7 cellular contexts compared by ENCODE assay signal in genomic region chr10:77036993-77037734, GRCh38.
DNase-seq lines count a peak whose midpoint lies in the region; ATAC-seq, FAIRE-seq and TF ChIP-seq lines count a peak whose summit lies in the region.

No MANE protein-coding gene starts in this region.

- TF ChIP-seq POLR2A in K562 (conservative IDR thresholded peaks at IDR 0.05), result no peak

- H3K27ac Mint-ChIP-seq in neural progenitor cell, result no peak overlapping the region

- H3K79me2 ChIP-seq in K562 (ENCODE audit: control insufficient read depth, insufficient read depth, low read length) (no peaks in the 10 kb centered on the region), neural progenitor cell (ENCODE audit: low read depth) (no peaks in the 10 kb centered on the region)

- WGBS in K562 (ENCODE audit: insufficient coverage, low coverage, missing lambda C conversion rate), result 5% methylated on average over 6 of the region's 6 CpGs

- H3K4me1 ChIP-seq in K562 (replicated peaks in 1 of 2; ENCODE audit: control insufficient read depth in 2 of 2, insufficient read depth in 2 of 2, low read length in 2 of 2), result no peaks in the 10 kb centered on the region
- H3K4me1 ChIP-seq in neural progenitor cell, result peaks cover 10% of the 10 kb centered on the region

- no peaks in the 10 kb centered on the region for H3K9me1 ChIP-seq in K562 (ENCODE audit: control insufficient read depth, insufficient read depth, low read length)

- no peak overlapping the region for H3K4me2 ChIP-seq in K562 (ENCODE audit: insufficient read depth, low read length)
- H3K4me2 ChIP-seq in neural progenitor cell, result peak overlapping the region; percentile 55

- no peaks in the 10 kb centered on the region for H3K9me3 Mint-ChIP-seq in neural progenitor cell

- TF ChIP-seq EP300 in K562 (IDR thresholded peaks at IDR 0.05; ENCODE audit: low read length), result no peak

- no peak overlapping the region for H2AFZ ChIP-seq in K562 (ENCODE audit: low read depth, low read length)
- peak overlapping the region; percentile 88 for H2AFZ ChIP-seq in neural progenitor cell (replicated peaks)

- TF ChIP-seq RAD21 in K562 (CRISPR knock-in tag; conservative IDR thresholded peaks at IDR 0.05 in 1 of 2, IDR thresholded peaks at IDR 0.05 in 1 of 2), result no peak

- no peak overlapping the region for H3K4me3 ChIP-seq in K562
- no peak overlapping the region for H3K4me3 ChIP-seq in neural progenitor cell

- intact Hi-C loops in K562 (cut with micrococcal nuclease), result no loop called here

- peak; percentile 89 for FAIRE-seq in K562 (lab: Jason Lieb, UNC)

- H3K9me3 ChIP-seq in K562 (replicated peaks; ENCODE audit: control insufficient read depth, insufficient read depth, low read depth, low read length) (no peaks in the 10 kb centered on the region), neural progenitor cell (ENCODE audit: low read depth) (no peaks in the 10 kb centered on the region)

- peaks cover 12% of the 10 kb centered on the region for H3F3A ChIP-seq in neural progenitor cell (ENCODE audit: low read depth)

- H3K36me3 ChIP-seq in K562 (ENCODE audit: control insufficient read depth, insufficient read depth, low read length), result no peaks in the 10 kb centered on the region
- H3K36me3 ChIP-seq in neural progenitor cell, result no peaks in the 10 kb centered on the region

- no peak overlapping the region for H3K4me3 Mint-ChIP-seq in neural progenitor cell

- POLR2A ChIA-PET in K562 (lab: Yijun Ruan, JAX), result no interaction called here

- in situ Hi-C loops in K562 (cut with MboI), result no loop called here

- no peaks in the 10 kb centered on the region for H3K36me3 Mint-ChIP-seq in neural progenitor cell

- no TSS peak for BruUV-seq in K562 (replicated peaks; lab: Mats Ljungman, UMichigan)

- H3K27ac ChIP-seq in K562 (ENCODE audit: extremely low read depth, low read depth, low read length) (no peak overlapping the region), neural progenitor cell (no peak overlapping the region)

- DNase-seq in LHCN-M2 (ENCODE audit: low read depth) (peak; percentile 7), K562 (ENCODE audit: extremely low read depth in 1 of 4, low spot score in 3 of 4) (peak; percentile 45 to 70 (median 58)), neural progenitor cell (ENCODE audit: low spot score) (peak; percentile 73), NOMO-1 treated with dmso at 0.1 percent for 144 hours (lab: John Stamatoyannopoulos, UW; ENCODE audit: unreplicated experiment) (no peak), activated gamma-delta T cell (lab: John Stamatoyannopoulos, UW) (no peak)

- H3K9ac ChIP-seq in K562 (ENCODE audit: insufficient read depth in 1 of 2, low read depth in 2 of 2, low read length in 2 of 2) (no peak overlapping the region), neural progenitor cell (no peak overlapping the region)

- CTCF ChIA-PET in K562 (lab: Yijun Ruan, JAX; ENCODE audit: low intra/inter-chr PET ratio), result interaction anchor here (0.6 kb wide), 1 partner anchor 713 kb away, joined by 8 read pairs; no protein-coding TSS in a partner anchor

- no peaks in the 10 kb centered on the region for H3K27me3 Mint-ChIP-seq in neural progenitor cell (ENCODE audit: insufficient read depth, low read depth)

- TF ChIP-seq CTCF in GM12873 (IDR thresholded peaks at IDR 0.05; ENCODE audit: insufficient read depth, low read depth, low read length, missing control alignments), result peak; percentile 67
- TF ChIP-seq CTCF in K562 (IDR thresholded peaks at IDR 0.05 in 2 of 3, conservative IDR thresholded peaks at IDR 0.05 in 1 of 3; ENCODE audit: insufficient read depth in 2 of 3, low read depth in 1 of 3, low read length in 3 of 3), result peak; percentile 46 to 76 (median 62)
- peak; percentile 86 for TF ChIP-seq CTCF in neural progenitor cell (IDR thresholded peaks at IDR 0.05)

- H3K4me1 Mint-ChIP-seq in neural progenitor cell, result peaks cover 7% of the 10 kb centered on the region

- H3K27me3 ChIP-seq in K562 (ENCODE audit: control insufficient read depth in 2 of 2, insufficient read depth in 2 of 2, low read length in 2 of 2) (no peaks in the 10 kb centered on the region), neural progenitor cell (no peaks in the 10 kb centered on the region)

- ATAC-seq in K562 (peak; percentile 91), HG02759 (IDR thresholded peaks at IDR 0.05; ENCODE audit: unreplicated experiment) (no peak)

- H4K20me1 ChIP-seq in K562 (replicated peaks; ENCODE audit: control insufficient read depth, insufficient read depth, low read length) (no peaks in the 10 kb centered on the region), neural progenitor cell (ENCODE audit: low read depth) (no peaks in the 10 kb centered on the region)

TF ChIP-seq in K562, 482 proteins besides CTCF, POLR2A, EP300 and RAD21:
- no peak for TF ChIP-seq PHB2 (IDR thresholded peaks at IDR 0.05; ENCODE audit: low read depth)
- peak; percentile 13 for TF ChIP-seq CTCFL (IDR thresholded peaks at IDR 0.05; ENCODE audit: borderline replicate concordance, insufficient read depth, low read depth, low read length, poor library complexity, severe bottlenecking)
- 0 out of 2 replicates have a peak, but pooled peaks have one; percentile 53 for TF ChIP-seq HMBOX1 (IDR thresholded peaks at IDR 0.05)
- peak; percentile 73; the same call in 1 of the 2 replicates for TF ChIP-seq ZKSCAN8 (CRISPR knock-in tag; IDR thresholded peaks at IDR 0.05)
- no peak for TF ChIP-seq ZC3H4 (CRISPR knock-in tag; IDR thresholded peaks at IDR 0.05; ENCODE audit: borderline replicate concordance)
- 0 out of 2 replicates have a peak, but pooled peaks have one; percentile 14 for TF ChIP-seq SMC3 (conservative IDR thresholded peaks at IDR 0.05; ENCODE audit: insufficient read depth, low read depth, low read length)
TF ChIP-seq in K562: peak in this region for 4.

Comparison
In these comparisons a context has a peak if more than half of its experiments do, and no peak if none do; other contexts are left out.
1. DNase-seq: peak in LHCN-M2 (single experiment), K562 (4 of 4) and neural progenitor cell (single experiment); none in NOMO-1 treated with dmso at 0.1 percent for 144 hours (single experiment) and activated gamma-delta T cell (single experiment).
2. Peak in every context shown above with its lines, with median percentiles within 50 percentile points of each other: CTCF ChIP-seq.